In the genomic region with DNA sequence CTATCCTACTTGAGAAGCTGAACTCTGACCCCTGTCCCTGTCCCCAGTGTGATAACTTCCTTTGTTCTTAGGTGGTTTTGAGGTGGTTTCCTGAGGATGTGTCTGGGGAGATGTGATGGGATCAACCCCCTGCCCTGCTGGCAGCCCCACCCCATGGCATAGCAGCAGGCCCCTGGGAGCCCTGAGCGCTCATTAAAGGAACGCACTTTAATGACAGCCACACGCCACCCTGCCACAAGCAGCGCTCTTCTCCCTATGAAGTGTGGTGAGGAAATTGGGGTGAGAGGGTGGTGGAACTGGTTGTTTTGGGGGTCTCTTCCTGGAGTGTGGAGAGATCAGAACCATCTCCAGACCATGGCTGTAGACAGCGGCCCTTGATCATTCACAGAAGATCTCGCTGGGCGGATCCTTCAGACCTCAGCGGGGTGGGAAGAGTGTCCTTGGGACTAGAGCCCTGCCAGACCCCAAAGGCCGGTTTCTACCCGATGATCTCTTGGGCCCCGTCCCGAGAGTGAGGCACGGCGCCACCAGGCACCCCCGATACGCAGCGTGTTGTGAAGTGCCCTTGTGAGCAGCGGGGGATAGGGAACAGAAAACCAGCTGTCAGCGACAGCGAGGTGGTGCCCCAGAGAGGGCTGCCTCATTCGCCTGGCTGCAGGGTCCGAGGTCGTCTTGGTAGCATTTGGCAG, we compare ENCODE assay signal across 8 cellular contexts. TPM values are rescaled to one million over a fixed set of nuclear protein-coding genes. Genes with fewer than 3 reads are reported as not detected.
A peak's percentile ranks its signal among the peaks of the same experiment; 100 is the strongest.
DNase-seq lines count a peak whose midpoint lies in the region; ATAC-seq and TF ChIP-seq lines count a peak whose summit lies in the region.
"Had no signal": no experiment of that assay in that cellular context is flagged by ENCODE, and none has a peak within 500 bp of the region (broad histone marks: within the 10 kb centered on the region; RNA-seq: fewer than 3 reads in every experiment).

No MANE protein-coding gene starts in this region.

- H3K27me3 ChIP-seq in heart right ventricle, result no peaks in the 10 kb centered on the region
- H3K27me3 ChIP-seq in subcutaneous abdominal adipose tissue (ENCODE audit: control insufficient read depth in 5 of 5, insufficient read depth in 4 of 5, low read length in 5 of 5), result peaks cover 0 to 12% (median 3%) of the 10 kb centered on the region in 5 donors

- H3K27ac Mint-ChIP-seq in T-cell, result peak overlapping the region; percentile 93 to 95

- H3K4me3 ChIP-seq in heart right ventricle (peak overlapping the region in 2 of 10 donors; percentile 1 to 27), subcutaneous abdominal adipose tissue (ENCODE audit: low read depth in 1 of 5, low read length in 5 of 5) (peak overlapping the region in 2 of 5 donors; percentile 13 to 35)

- POLR2A ChIA-PET in T-cell (lab: Charles Lee), result interaction anchor here (0.5 to 1.8 kb wide), 4 partner anchors 11 to 46 kb away, joined by 3 to 5 read pairs (median 4); no protein-coding TSS in a partner anchor

- TF ChIP-seq CTCF in heart right ventricle (IDR thresholded peaks at IDR 0.05), result no peak

- H3K36me3 ChIP-seq in heart right ventricle, result peaks cover 0 to 10% (median 0%) of the 10 kb centered on the region in 9 donors
- no peaks in the 10 kb centered on the region for H3K36me3 ChIP-seq in subcutaneous abdominal adipose tissue (ENCODE audit: control insufficient read depth in 5 of 5, insufficient read depth in 5 of 5, low read length in 5 of 5)

- H3K9me3 ChIP-seq in heart right ventricle (no peaks in the 10 kb centered on the region), subcutaneous abdominal adipose tissue (ENCODE audit: control insufficient read depth in 5 of 5, low read length in 5 of 5) (no peaks in the 10 kb centered on the region)

- H3K9me3 Mint-ChIP-seq in T-cell, result no peaks in the 10 kb centered on the region

- H3K4me1 Mint-ChIP-seq in T-cell, result peaks cover 40 to 50% (median 40%) of the 10 kb centered on the region in 3 donors

- WGBS in heart right ventricle, 2 donors, result 77 to 88% methylated on average over 23 of the region's 23 CpGs

- peak overlapping the region; percentile 74 to 78 (median 76) for H3K4me3 Mint-ChIP-seq in T-cell

- peak in 1 of 34 experiments; percentile 41 for DNase-seq in T-cell
- no peak for DNase-seq in heart right ventricle
- DNase-seq in stimulated activated CD4-positive, alpha-beta T cell treated with anti-CD3 and anti-CD28 coated beads, Interleukin-15, amount 100 ng/mL, for 24 hours, result no peak
- DNase-seq in kidney tubule cell (ENCODE audit: low spot score), result no peak
- no peak for DNase-seq in NCI-H2171 (lab: John Stamatoyannopoulos, UW)
- DNase-seq: SIG-M5 had no signal

- ATAC-seq in GM21528 (IDR thresholded peaks at IDR 0.05; ENCODE audit: low FRiP score, unreplicated experiment) (peak; percentile 8), T-cell (replicated peaks in 1 of 4) (peak in 2 of 4 experiments; percentile 29 to 42), heart right ventricle (peak in 5 of 8 donors; percentile 5 to 48 (median 14))

- CTCF ChIA-PET in T-cell (lab: Charles Lee), result interaction anchor here (0.6 to 2.1 kb wide), 21 partner anchors 9 to 265 kb away, joined by 3 to 29 read pairs (median 4); partner anchors contain the start of gene SYNJ2 (in 1 of the 2)

- peaks cover 25% of the 10 kb centered on the region for H3K36me3 Mint-ChIP-seq in T-cell

- H3K27ac ChIP-seq in heart right ventricle (peak overlapping the region in 9 of 10 donors; percentile 51 to 88 (median 81)), subcutaneous abdominal adipose tissue (ENCODE audit: low read depth, low read length) (peak overlapping the region; percentile 69)

- intact Hi-C loops in heart right ventricle (cut with DNase I), result loop anchor here in 3 of 10 donors (5.0 kb wide), 1 partner anchor 45 kb away; the partner anchor contains the start of gene SYNJ2 (in 3 of the 3)

- H3K27me3 Mint-ChIP-seq in T-cell, result no peaks in the 10 kb centered on the region

- peak overlapping the region in 2 of 5 donors; percentile 7 to 30 for H3K9ac ChIP-seq in subcutaneous abdominal adipose tissue (ENCODE audit: low read length in 5 of 5)

- peaks cover 21 to 59% (median 47%) of the 10 kb centered on the region in 9 donors for H3K4me1 ChIP-seq in heart right ventricle
- peaks cover 14 to 37% (median 30%) of the 10 kb centered on the region in 5 donors for H3K4me1 ChIP-seq in subcutaneous abdominal adipose tissue (ENCODE audit: control insufficient read depth in 5 of 5, insufficient read depth in 5 of 5, low read length in 5 of 5)

RNA-seq across cellular contexts. Expression of gene SYNJ2, which starts 45.4 kb away (rescaled TPM):
- total RNA-seq in T-cell (10 to 100 TPM; 20.0 to 37.0 (median 22.3) TPM), heart right ventricle (10 to 100 TPM; 14.0 to 27.8 (median 19.6) TPM)
- 10 to 100 TPM; 14.5 to 17.6 TPM for polyA plus RNA-seq in heart right ventricle
